In genomic region chr16:29916979-29917378, GRCh38 we compare ENCODE assay signal across 27 cellular contexts. TPM values are rescaled to one million over a fixed set of nuclear protein-coding genes. Genes with fewer than 3 reads are reported as not detected.
"Had no signal": no experiment of that assay in that cellular context is flagged by ENCODE, and none has a peak within 500 bp of the region (broad histone marks: within the 10 kb centered on the region; RNA-seq: fewer than 3 reads in every experiment).

No MANE protein-coding gene starts in this region.

- H3K27ac Mint-ChIP-seq: activated B cell treated with CpG ODN at 0.5 μM for 24 hours; activated CD4-positive, alpha-beta T cell treated with anti-CD3 and anti-CD28 coated beads for 36 hours; activated naive CD4-positive, alpha-beta T cell treated with anti-CD3 and anti-CD28 coated beads, Interleukin-2, amount 50 U/mL, for 24 hours; memory B cell; T-helper 1 cell treated with Interleukin-12 subunit alpha and Interleukin-12 subunit beta and Interleukin-4 antibody, amounts not matched to agents 30 μg/mL and 1 μg/mL, for 36 hours had no signal

- H3K9me3 ChIP-seq: body of pancreas, heart right ventricle, pancreas, psoas muscle, right atrium auricular region, upper lobe of right lung had no signal

- DNase-seq: activated B cell treated with CpG ODN at 0.5 μM for 24 hours; activated CD4-positive, alpha-beta T cell treated with anti-CD3 and anti-CD28 coated beads for 36 hours; activated CD4-positive, alpha-beta T cell treated with anti-CD3 and anti-CD28 coated beads, Interleukin-2, amount 50 U/mL, for 4 hours; activated gamma-delta T cell; activated T-cell treated with anti-CD3 and anti-CD28 coated beads, Interleukin-2, amount 50 U/mL, for 72 hours; anterior cingulate cortex; body of pancreas; effector memory CD4-positive, alpha-beta T cell; heart right ventricle; islet precursor cell; left colon; pancreas; psoas muscle; stimulated activated CD4-positive, alpha-beta T cell treated with anti-CD3 and anti-CD28 coated beads, Interleukin-12 subunit alpha, Interleukin-12 subunit beta, amount 100 ng/mL, for 4 hours; stimulated activated CD4-positive, alpha-beta T cell treated with anti-CD3 and anti-CD28 coated beads, Interleukin-4, amount 100 ng/mL, for 4 hours; stimulated activated naive CD8-positive, alpha-beta T cell treated with anti-CD3 and anti-CD28 coated beads, Interleukin-15, Interleukin-2, amounts not matched to agents 100 U/mL and 50 U/mL, for 24 hours; T1000 had no signal

- H3K27ac ChIP-seq: body of pancreas, cardiac muscle cell, psoas muscle, right atrium auricular region, upper lobe of right lung had no signal

- FAIRE-seq: endothelial cell of umbilical vein, pancreas had no signal

- H3K27me3 Mint-ChIP-seq: activated B cell treated with CpG ODN at 0.5 μM for 24 hours; activated CD4-positive, alpha-beta T cell treated with anti-CD3 and anti-CD28 coated beads for 36 hours; activated naive CD4-positive, alpha-beta T cell treated with anti-CD3 and anti-CD28 coated beads, Interleukin-2, amount 50 U/mL, for 24 hours; memory B cell; natural killer cell treated with Interleukin-12 subunit alpha and Interleukin-12 subunit beta and Interleukin-15 and Interleukin-18, amount 100 ng/mL, for 72 hours had no signal

- H3K4me3 ChIP-seq: body of pancreas, cardiac muscle cell, heart right ventricle, pancreas, psoas muscle, right atrium auricular region, upper lobe of right lung had no signal

- H3K4me3 Mint-ChIP-seq: activated B cell treated with CpG ODN at 0.5 μM for 24 hours; activated CD4-positive, alpha-beta T cell treated with anti-CD3 and anti-CD28 coated beads for 36 hours; activated naive CD4-positive, alpha-beta T cell treated with anti-CD3 and anti-CD28 coated beads, Interleukin-2, amount 50 U/mL, for 24 hours; activated T-cell treated with anti-CD3 and anti-CD28 coated beads, Interleukin-2, amount 50 U/mL, for 72 hours; memory B cell; natural killer cell treated with Interleukin-12 subunit alpha and Interleukin-12 subunit beta and Interleukin-15 and Interleukin-18, amount 100 ng/mL, for 72 hours; T-helper 1 cell treated with Interleukin-12 subunit alpha and Interleukin-12 subunit beta and Interleukin-4 antibody, amounts not matched to agents 30 μg/mL and 1 μg/mL, for 36 hours had no signal

- H3K4me1 ChIP-seq: body of pancreas, heart right ventricle, pancreas, psoas muscle, right atrium auricular region, upper lobe of right lung had no signal

- H3K27me3 ChIP-seq: body of pancreas, cardiac muscle cell, heart right ventricle, pancreas, right atrium auricular region, upper lobe of right lung had no signal

- H3K36me3 ChIP-seq: right atrium auricular region had no signal

- H3K9me3 Mint-ChIP-seq: activated B cell treated with CpG ODN at 0.5 μM for 24 hours; activated naive CD4-positive, alpha-beta T cell treated with anti-CD3 and anti-CD28 coated beads, Interleukin-2, amount 50 U/mL, for 24 hours; activated T-cell treated with anti-CD3 and anti-CD28 coated beads, Interleukin-2, amount 50 U/mL, for 72 hours; memory B cell; natural killer cell treated with Interleukin-12 subunit alpha and Interleukin-12 subunit beta and Interleukin-15 and Interleukin-18, amount 100 ng/mL, for 72 hours; T-helper 1 cell treated with Interleukin-12 subunit alpha and Interleukin-12 subunit beta and Interleukin-4 antibody, amounts not matched to agents 30 μg/mL and 1 μg/mL, for 36 hours had no signal

- ATAC-seq: activated CD4-positive, alpha-beta T cell treated with anti-CD3 and anti-CD28 coated beads for 36 hours; activated T-cell treated with anti-CD3 and anti-CD28 coated beads, Interleukin-2, amount 50 U/mL, for 72 hours; body of pancreas; heart right ventricle; left colon; natural killer cell treated with Interleukin-12 subunit alpha and Interleukin-12 subunit beta and Interleukin-15 and Interleukin-18, amount 100 ng/mL, for 72 hours; pancreas; psoas muscle; stimulated activated naive CD8-positive, alpha-beta T cell treated with anti-CD3 and anti-CD28 coated beads, Interleukin-15, Interleukin-2, amounts not matched to agents 100 U/mL and 50 U/mL, for 24 hours; upper lobe of right lung had no signal

RNA-seq across cellular contexts. Expression of gene ASPHD1, which starts 16.7 kb away (rescaled TPM):
- total RNA-seq: activated B cell treated with CpG ODN at 0.5 μM for 24 hours, lower leg skin, skeletal muscle tissue had no signal

RNA-seq across cellular contexts. Expression of gene SEZ6L2, which starts 17.6 kb away (rescaled TPM):
- total RNA-seq: activated B cell treated with CpG ODN at 0.5 μM for 24 hours; natural killer cell treated with Interleukin-12 subunit alpha and Interleukin-12 subunit beta and Interleukin-15 and Interleukin-18, amount 100 ng/mL, for 72 hours had no signal
